Comparison of ENCODE assay signal across 20 cellular contexts in the genomic region with DNA sequence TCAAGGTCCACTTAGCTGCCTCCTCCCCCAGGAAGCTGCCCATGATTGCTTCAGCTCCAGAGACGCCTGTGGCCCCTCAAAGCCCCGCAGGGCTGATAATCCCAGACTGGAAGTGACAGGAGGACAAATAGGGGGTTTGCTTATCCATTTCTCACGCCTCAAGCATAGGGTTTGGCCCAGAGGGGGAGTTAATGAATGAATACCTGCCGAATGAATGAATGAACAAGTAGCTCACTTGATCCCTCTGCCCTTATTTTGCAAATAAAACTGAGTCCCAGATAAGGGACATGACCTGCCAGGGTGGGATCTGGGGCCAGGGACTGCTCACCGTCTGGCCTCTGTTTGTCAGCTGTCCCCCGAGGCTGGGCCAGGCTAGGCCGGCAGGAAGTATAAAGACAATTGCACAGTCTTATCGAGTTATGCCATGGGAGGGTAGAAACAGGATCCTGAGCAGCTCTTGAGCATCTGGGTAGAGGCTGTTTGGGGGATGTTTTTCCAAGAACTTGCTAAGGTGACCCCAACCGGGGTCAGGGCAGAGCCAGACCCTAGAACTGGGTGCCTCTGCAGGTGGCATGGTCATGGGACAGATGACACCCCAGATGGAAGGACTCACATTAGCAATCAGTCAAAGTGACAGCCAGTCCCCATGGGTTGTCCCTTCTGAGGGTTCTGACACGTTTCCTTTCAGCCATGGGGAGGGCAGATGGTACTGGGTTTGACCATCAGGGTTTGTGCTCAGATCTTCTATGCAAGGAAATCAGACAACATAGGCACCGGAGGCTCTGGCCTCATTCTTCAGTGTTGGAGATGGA. TPM values are rescaled to one million over a fixed set of nuclear protein-coding genes. Genes with fewer than 3 reads are reported as not detected.
DNase-seq lines count a peak whose midpoint lies in the region; ATAC-seq, FAIRE-seq and TF ChIP-seq lines count a peak whose summit lies in the region.
"Had no signal": no experiment of that assay in that cellular context is flagged by ENCODE, and none has a peak within 500 bp of the region (broad histone marks: within the 10 kb centered on the region; RNA-seq: fewer than 3 reads in every experiment).

No MANE protein-coding gene starts in this region.

- POLR2A ChIA-PET in K562 (lab: Yijun Ruan, JAX) = interaction anchor here (0.6 to 1.1 kb wide), 7 partner anchors 8 to 171 kb away, joined by 3 to 5 read pairs (median 3); no protein-coding TSS in a partner anchor

- no peak overlapping the region for H2AFZ ChIP-seq in K562 (ENCODE audit: low read depth, low read length)

- ATAC-seq in left ventricle myocardium superior = no peak
- ATAC-seq in heart right ventricle = no peak
- no peak for ATAC-seq in K562
- ATAC-seq in GM21723 (IDR thresholded peaks at IDR 0.05; ENCODE audit: unreplicated experiment) = no peak

- H3K27me3 Mint-ChIP-seq in activated naive CD8-positive, alpha-beta T cell treated with anti-CD3 and anti-CD28 coated beads for 36 hours = no peaks in the 10 kb centered on the region
- H3K27me3 Mint-ChIP-seq: CD4-positive, CD25-positive, alpha-beta regulatory T cell had no signal

- CTCF ChIA-PET in K562 (lab: Yijun Ruan, JAX; ENCODE audit: low intra/inter-chr PET ratio) = no interaction called here

- H3K27ac Mint-ChIP-seq in activated naive CD8-positive, alpha-beta T cell treated with anti-CD3 and anti-CD28 coated beads for 36 hours = no peak overlapping the region
- H3K27ac Mint-ChIP-seq: CD4-positive, CD25-positive, alpha-beta regulatory T cell had no signal

- no TSS peak for BruUV-seq in K562 (replicated peaks; lab: Mats Ljungman, UMichigan)

- no peak for TF ChIP-seq EP300 in K562 (IDR thresholded peaks at IDR 0.05; ENCODE audit: low read length)

- H3K36me3 Mint-ChIP-seq in activated naive CD8-positive, alpha-beta T cell treated with anti-CD3 and anti-CD28 coated beads for 36 hours = no peaks in the 10 kb centered on the region

- H3K4me3 ChIP-seq in heart right ventricle (no peak overlapping the region), K562 (no peak overlapping the region), foreskin fibroblast (ENCODE audit: low read depth in 1 of 2, low read length in 2 of 2) (no peak overlapping the region)

- H3K9me3 Mint-ChIP-seq in activated naive CD8-positive, alpha-beta T cell treated with anti-CD3 and anti-CD28 coated beads for 36 hours = no peaks in the 10 kb centered on the region

- intact Hi-C loops in left ventricle myocardium superior (cut with micrococcal nuclease) (no loop called here), heart right ventricle (cut with DNase I) (no loop called here), K562 (cut with micrococcal nuclease) (loop anchor here (5.0 kb wide), 1 partner anchor 49 kb away; no protein-coding TSS in a partner anchor)

- peaks cover 8% of the 10 kb centered on the region; the same call in 1 of the 2 replicates for H4K20me1 ChIP-seq in K562 (replicated peaks; ENCODE audit: control insufficient read depth, insufficient read depth, low read length)

- TF ChIP-seq RAD21 in K562 (CRISPR knock-in tag; conservative IDR thresholded peaks at IDR 0.05 in 1 of 2, IDR thresholded peaks at IDR 0.05 in 1 of 2) = no peak

- no peaks in the 10 kb centered on the region for H3K36me3 ChIP-seq in heart right ventricle
- no peaks in the 10 kb centered on the region for H3K36me3 ChIP-seq in K562 (ENCODE audit: control insufficient read depth, insufficient read depth, low read length)

- TF ChIP-seq POLR2A in K562 (conservative IDR thresholded peaks at IDR 0.05) = no peak

- DNase-seq in left ventricle myocardium superior (peak; percentile 29), heart right ventricle (no peak), NCI-H82 treated with DMSO at 0.1 percent for 48 hours (lab: John Stamatoyannopoulos, UW; ENCODE audit: unreplicated experiment) (peak; percentile 40), K562 (ENCODE audit: extremely low read depth in 1 of 4, low spot score in 3 of 4) (no peak), foreskin fibroblast (no peak), NK-92 (lab: John Stamatoyannopoulos, UW; ENCODE audit: unreplicated experiment) (no peak)
- DNase-seq in activated naive CD8-positive, alpha-beta T cell treated with anti-CD3 and anti-CD28 coated beads for 36 hours = no peak
- DNase-seq: CD4-positive, CD25-positive, alpha-beta regulatory T cell; DMS79; KBM-7; NCI-H1436; NCI-H2029; NCI-H2171; NCI-H446 treated with DMSO at 0.1 percent for 48 hours; SHP77 treated with DMSO at 0.1 percent for 48 hours had no signal

- H3K4me1 ChIP-seq in heart right ventricle (peaks cover 0 to 26% (median 7%) of the 10 kb centered on the region in 9 donors), K562 (replicated peaks in 1 of 2; ENCODE audit: control insufficient read depth in 2 of 2, insufficient read depth in 2 of 2, low read length in 2 of 2) (peaks cover 0 to 10% of the 10 kb centered on the region in 2 experiments; a peak in 3 of 5 replicates)

- H3K9me3 ChIP-seq in heart right ventricle (no peaks in the 10 kb centered on the region), K562 (replicated peaks; ENCODE audit: control insufficient read depth, insufficient read depth, low read depth, low read length) (no peaks in the 10 kb centered on the region)

- H3K27ac ChIP-seq in heart right ventricle (no peak overlapping the region), K562 (ENCODE audit: extremely low read depth, low read depth, low read length) (no peak overlapping the region)

- TF ChIP-seq CTCF in heart right ventricle (IDR thresholded peaks at IDR 0.05) (no peak), K562 (IDR thresholded peaks at IDR 0.05 in 2 of 3, conservative IDR thresholded peaks at IDR 0.05 in 1 of 3; ENCODE audit: insufficient read depth in 2 of 3, low read depth in 1 of 3, low read length in 3 of 3) (no peak), foreskin fibroblast (IDR thresholded peaks at IDR 0.05; ENCODE audit: low read depth, low read length) (no peak)

- FAIRE-seq in K562 (lab: Jason Lieb, UNC) = peak; percentile 15
- FAIRE-seq: G401.6, GM18507, H1, RCC 7860 had no signal

- no peak overlapping the region for H3K4me2 ChIP-seq in K562 (ENCODE audit: insufficient read depth, low read length)

- no peak overlapping the region for H3K4me3 Mint-ChIP-seq in activated naive CD8-positive, alpha-beta T cell treated with anti-CD3 and anti-CD28 coated beads for 36 hours
- H3K4me3 Mint-ChIP-seq: CD4-positive, CD25-positive, alpha-beta regulatory T cell had no signal

- no peaks in the 10 kb centered on the region for H3K27me3 ChIP-seq in heart right ventricle
- H3K27me3 ChIP-seq in K562 (ENCODE audit: control insufficient read depth in 2 of 2, insufficient read depth in 2 of 2, low read length in 2 of 2) = peaks cover 21 to 36% of the 10 kb centered on the region in 2 experiments

- no peaks in the 10 kb centered on the region for H3K79me2 ChIP-seq in K562 (ENCODE audit: control insufficient read depth, insufficient read depth, low read length)

- H3K4me1 Mint-ChIP-seq in activated naive CD8-positive, alpha-beta T cell treated with anti-CD3 and anti-CD28 coated beads for 36 hours = no peaks in the 10 kb centered on the region

- H3K9me1 ChIP-seq in K562 (ENCODE audit: control insufficient read depth, insufficient read depth, low read length) = no peaks in the 10 kb centered on the region

- in situ Hi-C loops in K562 (cut with MboI) = no loop called here

- 64 to 68% methylated on average over 11 of the region's 11 CpGs for WGBS in heart right ventricle, 2 donors
- WGBS in K562 (ENCODE audit: insufficient coverage, low coverage, missing lambda C conversion rate) = 20% methylated on average over 11 of the region's 11 CpGs

- H3K9ac ChIP-seq in K562 (ENCODE audit: insufficient read depth in 1 of 2, low read depth in 2 of 2, low read length in 2 of 2) = peak overlapping the region in 1 of 2 experiments; percentile 31; a peak in 2 of 4 replicates

RNA-seq across cellular contexts. Expression of gene IQSEC1, which starts 45.0 kb away (rescaled TPM):
- total RNA-seq in left ventricle myocardium superior (95.1 TPM), heart right ventricle (10 to 100 TPM; 55.9 to 73.9 (median 60.7) TPM), K562 (2014; rRNA removed) (13.3 and 18.0 TPM in 2 replicates), K562 (2014; rRNA removed; fragmentation: Illumina TruSeq; extraction: Trizol) (3.8 and 4.8 TPM in 2 replicates), K562 (2015; rRNA removed; fragmentation: Illumina TruSeq; extraction: Trizol) (5.2 and 6.4 TPM in 2 replicates), K562 (2021) (37.1 and 39.0 TPM in 2 replicates)
- polyA plus RNA-seq in heart right ventricle (10 to 100 TPM; 13.1 to 29.7 TPM), K562 (2011; rRNA removed) (6.8 and 8.4 TPM in 2 replicates), K562 (2014; fragmentation: Illumina TruSeq; extraction: Trizol) (16.9 and 19.0 TPM in 2 replicates), K562 (2014; fragmentation: Nextera tagmentation; extraction: Ambion mirVana) (under 1 TPM; 0.56 to 0.79 TPM), K562 (2014; rRNA removed) (14.2 and 15.1 TPM in 2 replicates)
- total RNA-seq in K562 (2011; cell fraction: chromatin; rRNA removed; ENCODE audit: low replicate concordance) = 36.0 and 90.4 TPM in 2 replicates
- 51.7 and 55.4 TPM in 2 replicates for total RNA-seq in K562 (2011; cell fraction: nucleolus; rRNA removed)
- total RNA-seq in K562 (2011; cell fraction: nucleoplasm; rRNA removed) = 35.6 and 39.8 TPM in 2 replicates
- 5.8 and 6.7 TPM in 2 replicates for polyA plus RNA-seq in K562 (2011; cell fraction: cytosol; rRNA removed)
- polyA plus RNA-seq in K562 (2011; cell fraction: nucleus; rRNA removed) = 29.7 and 45.3 TPM in 2 replicates
- 15.4 and 16.4 TPM in 2 replicates for polyA plus RNA-seq in K562 (2012)
- 8.4 and 9.3 TPM in 2 replicates for polyA minus RNA-seq in K562 (2011; rRNA and poly(A)+ RNA removed)
- polyA minus RNA-seq in K562 (2011; cell fraction: cytosol; rRNA and poly(A)+ RNA removed) = 17.1 and 22.1 TPM in 2 replicates
- 46.3 and 58.3 TPM in 2 replicates for polyA minus RNA-seq in K562 (2011; cell fraction: nucleus; rRNA and poly(A)+ RNA removed)
- 10 to 100 TPM; 20.1 to 22.2 TPM for total RNA-seq in activated naive CD8-positive, alpha-beta T cell treated with anti-CD3 and anti-CD28 coated beads for 36 hours

Comparison
In these comparisons a context has a peak if more than half of its experiments do, and no peak if none do; other contexts are left out.
1. DNase-seq: peak in left ventricle myocardium superior (single experiment) and NCI-H82 treated with DMSO at 0.1 percent for 48 hours (single experiment); none in heart right ventricle (0 of 2), K562 (0 of 4), activated naive CD8-positive, alpha-beta T cell treated with anti-CD3 and anti-CD28 coated beads for 36 hours (single experiment), foreskin fibroblast (0 of 2) and NK-92 (single experiment).